ENCODE assay signal across 1 cellular context in genomic region chr16:50467943-50468748, GRCh38.
TF ChIP-seq lines count a peak whose summit lies in the region.

No MANE protein-coding gene starts in this region.

TF ChIP-seq in HepG2, 621 proteins besides CTCF, POLR2A, EP300 and RAD21 (continued from another document and continues in another):
- TF ChIP-seq ZNF609 (CRISPR knock-in tag; IDR thresholded peaks at IDR 0.05; ENCODE audit: borderline replicate concordance), result peak; percentile 88
- TF ChIP-seq LCORL (IDR thresholded peaks at IDR 0.05), result no peak
- peak; percentile 70; the same call in 1 of the 2 replicates for TF ChIP-seq LCORL (CRISPR knock-in tag; IDR thresholded peaks at IDR 0.05)
- peak; percentile 86 for TF ChIP-seq ATF7-NPFF (CRISPR knock-in tag; IDR thresholded peaks at IDR 0.05; ENCODE audit: low read depth)
- TF ChIP-seq ZNF263 (CRISPR knock-in tag; IDR thresholded peaks at IDR 0.05), result peak; percentile 84
- peak; percentile 79; the same call in 1 of the 2 replicates for TF ChIP-seq THRA (CRISPR knock-in tag; IDR thresholded peaks at IDR 0.05; ENCODE audit: borderline replicate concordance)
- TF ChIP-seq ZNF121 (CRISPR knock-in tag; IDR thresholded peaks at IDR 0.05), result peak; percentile 63
- TF ChIP-seq ZNF205 (CRISPR knock-in tag; IDR thresholded peaks at IDR 0.05), result peak; percentile 99
- no peak; the same call in 1 of the 2 replicates for TF ChIP-seq ZNF367 (CRISPR knock-in tag; IDR thresholded peaks at IDR 0.05; ENCODE audit: borderline replicate concordance)
- peak; percentile 76 to 78 for TF ChIP-seq NR2F1 (CRISPR knock-in tag; IDR thresholded peaks at IDR 0.05)
- TF ChIP-seq XRCC5 (optimal IDR thresholded peaks at IDR 0.05; ENCODE audit: low read length), result peak; percentile 73
- peak; percentile 70; the same call in 1 of the 2 replicates for TF ChIP-seq ZNF800 (CRISPR knock-in tag; IDR thresholded peaks at IDR 0.05)
- no peak for TF ChIP-seq CC2D1A (CRISPR knock-in tag; IDR thresholded peaks at IDR 0.05)
- peak; percentile 99 for TF ChIP-seq PPARG (CRISPR knock-in tag; conservative IDR thresholded peaks at IDR 0.05)
- TF ChIP-seq USF2 (IDR thresholded peaks at IDR 0.05; ENCODE audit: low read depth, low read length), result no peak
- no peak for TF ChIP-seq USF2 (CRISPR knock-in tag; IDR thresholded peaks at IDR 0.05; ENCODE audit: borderline replicate concordance)
- no peak for TF ChIP-seq NR3C1 (CRISPR knock-in tag; IDR thresholded peaks at IDR 0.05)
- TF ChIP-seq ZBTB25 (CRISPR knock-in tag; IDR thresholded peaks at IDR 0.05), result peak; percentile 94
- peak; percentile 71 for TF ChIP-seq PHF21A (CRISPR knock-in tag; IDR thresholded peaks at IDR 0.05)
- TF ChIP-seq ZSCAN20 (CRISPR knock-in tag; IDR thresholded peaks at IDR 0.05; ENCODE audit: borderline replicate concordance), result 0 out of 2 replicates have a peak, but pooled peaks have one; percentile 87
- TF ChIP-seq GZF1 (CRISPR knock-in tag; IDR thresholded peaks at IDR 0.05), result peak; percentile 69; the same call in 1 of the 2 replicates
- no peak for TF ChIP-seq ZNF326 (CRISPR knock-in tag; IDR thresholded peaks at IDR 0.05; ENCODE audit: borderline replicate concordance)
- no peak for TF ChIP-seq KLF13 (CRISPR knock-in tag; IDR thresholded peaks at IDR 0.05)
- peak; percentile 27; the same call in 1 of the 2 replicates for TF ChIP-seq ZNF782 (CRISPR knock-in tag; IDR thresholded peaks at IDR 0.05; ENCODE audit: borderline replicate concordance)
- no peak for TF ChIP-seq MXD4 (CRISPR knock-in tag; IDR thresholded peaks at IDR 0.05)
- TF ChIP-seq STAT5B (CRISPR knock-in tag; IDR thresholded peaks at IDR 0.05), result no peak
- no peak for TF ChIP-seq GLMP (CRISPR knock-in tag; IDR thresholded peaks at IDR 0.05; ENCODE audit: borderline replicate concordance)
- 0 out of 2 replicates have a peak, but pooled peaks have one; percentile 48 for TF ChIP-seq ZNF446 (CRISPR knock-in tag; IDR thresholded peaks at IDR 0.05)
- TF ChIP-seq ISL2 (CRISPR knock-in tag; IDR thresholded peaks at IDR 0.05), result peak; percentile 91
- no peak for TF ChIP-seq ZNF569 (CRISPR knock-in tag; IDR thresholded peaks at IDR 0.05; ENCODE audit: borderline replicate concordance)
- 0 out of 2 replicates have a peak, but pooled peaks have one; percentile 0 for TF ChIP-seq ZNF256 (CRISPR knock-in tag; conservative IDR thresholded peaks at IDR 0.05)
- TF ChIP-seq REST (IDR thresholded peaks at IDR 0.05; ENCODE audit: borderline replicate concordance in 1 of 2, low read depth in 1 of 2, low read length in 2 of 2), result no peak; a peak in 1 of 4 replicates
- no peak for TF ChIP-seq ZBTB46 (CRISPR knock-in tag; IDR thresholded peaks at IDR 0.05; ENCODE audit: borderline replicate concordance)
- TF ChIP-seq LBX2 (CRISPR knock-in tag; IDR thresholded peaks at IDR 0.05; ENCODE audit: borderline replicate concordance), result 0 out of 2 replicates have a peak, but pooled peaks have one; percentile 27
- TF ChIP-seq HMGA1 (CRISPR knock-in tag; conservative IDR thresholded peaks at IDR 0.05), result no peak
- TF ChIP-seq ZBTB20 (CRISPR knock-in tag; IDR thresholded peaks at IDR 0.05; ENCODE audit: borderline replicate concordance, low read depth), result peak; percentile 64; the same call in 1 of the 2 replicates
- TF ChIP-seq ZNF350 (CRISPR knock-in tag; IDR thresholded peaks at IDR 0.05; ENCODE audit: borderline replicate concordance, low read depth), result no peak
- TF ChIP-seq PBX2 (CRISPR knock-in tag; IDR thresholded peaks at IDR 0.05), result no peak
